15 cellular contexts compared by ENCODE assay signal in genomic region chr9:107782789-107783188, GRCh38.
DNase-seq lines count a peak whose midpoint lies in the region; ATAC-seq, FAIRE-seq and TF ChIP-seq lines count a peak whose summit lies in the region.
"Had no signal": no experiment of that assay in that cellular context is flagged by ENCODE, and none has a peak within 500 bp of the region (broad histone marks: within the 10 kb centered on the region; RNA-seq: fewer than 3 reads in every experiment).

No MANE protein-coding gene starts in this region.

- H3K4me2 ChIP-seq in K562 (ENCODE audit: insufficient read depth, low read length), result no peak overlapping the region
- peak overlapping the region; percentile 16 for H3K4me2 ChIP-seq in smooth muscle cell

- no peaks in the 10 kb centered on the region for H3F3A ChIP-seq in smooth muscle cell (ENCODE audit: low read depth)

- H3K9ac ChIP-seq in K562 (ENCODE audit: insufficient read depth in 1 of 2, low read depth in 2 of 2, low read length in 2 of 2) (no peak overlapping the region), smooth muscle cell (ENCODE audit: low read depth) (no peak overlapping the region)

- H3K4me1 ChIP-seq in K562 (replicated peaks in 1 of 2; ENCODE audit: control insufficient read depth in 2 of 2, insufficient read depth in 2 of 2, low read length in 2 of 2) (peaks cover 17 to 34% of the 10 kb centered on the region in 2 experiments), smooth muscle cell (ENCODE audit: low read depth) (no peaks in the 10 kb centered on the region)

- no peak for TF ChIP-seq POLR2A in K562 (conservative IDR thresholded peaks at IDR 0.05)

- peak; percentile 48 for FAIRE-seq in K562 (lab: Jason Lieb, UNC)
- FAIRE-seq: GM18507 had no signal

- H3K4me3 ChIP-seq in K562 (no peak overlapping the region), smooth muscle cell (no peak overlapping the region)

- ATAC-seq in K562, result no peak

- H3K79me2 ChIP-seq in K562 (ENCODE audit: control insufficient read depth, insufficient read depth, low read length), result no peaks in the 10 kb centered on the region
- no peaks in the 10 kb centered on the region for H3K79me2 ChIP-seq in smooth muscle cell (ENCODE audit: low read depth)

- no TSS peak for BruUV-seq in K562 (replicated peaks; lab: Mats Ljungman, UMichigan)

- WGBS in K562 (ENCODE audit: insufficient coverage, low coverage, missing lambda C conversion rate), result 59% methylated on average over 4 of the region's 4 CpGs
- WGBS in smooth muscle cell (ENCODE audit: low lambda C conversion rate), result 67% methylated on average over 4 of the region's 4 CpGs

- POLR2A ChIA-PET in K562 (lab: Yijun Ruan, JAX), result interaction anchor here (1.2 kb wide), 1 partner anchor 31 kb away, joined by 3 read pairs; no protein-coding TSS in a partner anchor

- no peak overlapping the region for H3K27ac ChIP-seq in K562 (ENCODE audit: extremely low read depth, low read depth, low read length)
- no peak overlapping the region for H3K27ac ChIP-seq in smooth muscle cell (ENCODE audit: low read depth)
- H3K27ac ChIP-seq: 22Rv1 had no signal

- H4K20me1 ChIP-seq in K562 (replicated peaks; ENCODE audit: control insufficient read depth, insufficient read depth, low read length) (no peaks in the 10 kb centered on the region), smooth muscle cell (ENCODE audit: low read depth) (no peaks in the 10 kb centered on the region)

- TF ChIP-seq EP300 in K562 (IDR thresholded peaks at IDR 0.05; ENCODE audit: low read length), result no peak

- CTCF ChIA-PET in K562 (lab: Yijun Ruan, JAX; ENCODE audit: low intra/inter-chr PET ratio), result no interaction called here

- TF ChIP-seq CTCF in K562 (IDR thresholded peaks at IDR 0.05 in 2 of 3, conservative IDR thresholded peaks at IDR 0.05 in 1 of 3; ENCODE audit: insufficient read depth in 2 of 3, low read depth in 1 of 3, low read length in 3 of 3) (no peak), smooth muscle cell (IDR thresholded peaks at IDR 0.05; ENCODE audit: borderline replicate concordance, insufficient read depth, poor library complexity, severe bottlenecking) (no peak)

- intact Hi-C loops in K562 (cut with micrococcal nuclease), result loop anchor here (10.0 kb wide), 1 partner anchor 312 kb away; no protein-coding TSS in a partner anchor

- H3K27me3 ChIP-seq in K562 (ENCODE audit: control insufficient read depth in 2 of 2, insufficient read depth in 2 of 2, low read length in 2 of 2) (no peaks in the 10 kb centered on the region), smooth muscle cell (ENCODE audit: low read depth) (no peaks in the 10 kb centered on the region)

- TF ChIP-seq RAD21 in K562 (CRISPR knock-in tag; conservative IDR thresholded peaks at IDR 0.05 in 1 of 2, IDR thresholded peaks at IDR 0.05 in 1 of 2), result no peak

- no peaks in the 10 kb centered on the region for H3K36me3 ChIP-seq in K562 (ENCODE audit: control insufficient read depth, insufficient read depth, low read length)
- no peaks in the 10 kb centered on the region for H3K36me3 ChIP-seq in smooth muscle cell (ENCODE audit: low read depth)

- no peaks in the 10 kb centered on the region for H3K9me1 ChIP-seq in K562 (ENCODE audit: control insufficient read depth, insufficient read depth, low read length)

- DNase-seq in SIG-M5 treated with dmso at 0.1 percent for 504 hours (lab: John Stamatoyannopoulos, UW; ENCODE audit: unreplicated experiment), result peak; percentile 65
- DNase-seq in SIG-M5 (lab: John Stamatoyannopoulos, UW), result no peak
- peak; percentile 33 for DNase-seq in SKM-1 (lab: John Stamatoyannopoulos, UW; ENCODE audit: unreplicated experiment)
- DNase-seq in K562 (ENCODE audit: extremely low read depth in 1 of 4, low spot score in 3 of 4), result peak in 1 of 4 experiments; percentile 29
- no peak for DNase-seq in smooth muscle cell (lab: John Stamatoyannopoulos, UW; ENCODE audit: unreplicated experiment)
- DNase-seq in hippocampal formation (lab: John Stamatoyannopoulos, UW), result no peak
- no peak for DNase-seq in germinal center (ENCODE audit: low spot score)
- DNase-seq in NCI-H1105 treated with DMSO at 0.1 percent for 48 hours (lab: John Stamatoyannopoulos, UW), result no peak
- DNase-seq: H9, NCI-H1092 treated with DMSO at 0.1 percent for 48 hours, NCI-H1694 treated with DMSO at 0.1 percent for 48 hours, NCI-H748 treated with DMSO at 0.1 percent for 48 hours, RPMI8226 had no signal

- H2AFZ ChIP-seq in K562 (ENCODE audit: low read depth, low read length) (peak overlapping the region; percentile 53), smooth muscle cell (ENCODE audit: low read depth) (no peak overlapping the region)

- in situ Hi-C loops in K562 (cut with MboI), result no loop called here

- H3K9me3 ChIP-seq in K562 (replicated peaks; ENCODE audit: control insufficient read depth, insufficient read depth, low read depth, low read length), result no peaks in the 10 kb centered on the region
- no peaks in the 10 kb centered on the region for H3K9me3 ChIP-seq in smooth muscle cell (replicated peaks; ENCODE audit: low read depth)

TF ChIP-seq in K562, 482 proteins besides CTCF, POLR2A, EP300 and RAD21:
- no peak for TF ChIP-seq SMARCB1 (IDR thresholded peaks at IDR 0.05; ENCODE audit: insufficient read length, low read depth)
- TF ChIP-seq MLX (CRISPR knock-in tag; conservative IDR thresholded peaks at IDR 0.05), result no peak
- TF ChIP-seq THAP12 (CRISPR knock-in tag; IDR thresholded peaks at IDR 0.05), result no peak
- TF ChIP-seq ARID1B (IDR thresholded peaks at IDR 0.05), result 0 out of 2 replicates have a peak, but pooled peaks have one; percentile 16
- no peak for TF ChIP-seq SMAD2 (IDR thresholded peaks at IDR 0.05; ENCODE audit: low read depth, low read length)
- peak; percentile 55; the same call in 1 of the 2 replicates for TF ChIP-seq CEBPB (tag; IDR thresholded peaks at IDR 0.05)
- no peak for TF ChIP-seq CEBPG (CRISPR knock-in tag; IDR thresholded peaks at IDR 0.05)
- peak; percentile 12 to 38; a peak in 1 of 4 replicates for TF ChIP-seq CEBPG (tag; conservative IDR thresholded peaks at IDR 0.05 in 1 of 2, IDR thresholded peaks at IDR 0.05 in 1 of 2)
- peak; percentile 8 for TF ChIP-seq ZFP36 (IDR thresholded peaks at IDR 0.05; ENCODE audit: low read depth, low read length, partially characterized antibody)
- TF ChIP-seq XRCC5 (IDR thresholded peaks at IDR 0.05; ENCODE audit: low read depth, low read length), result no peak
- no peak for TF ChIP-seq SNIP1 (IDR thresholded peaks at IDR 0.05; ENCODE audit: low read depth)
- TF ChIP-seq SPI1 (IDR thresholded peaks at IDR 0.05; ENCODE audit: borderline replicate concordance, low read depth, low read length), result peak; percentile 75; the same call in 1 of the 2 replicates

Comparison
In these comparisons a context has a peak if more than half of its experiments do, and no peak if none do; other contexts are left out.
1. DNase-seq: peak in SIG-M5 treated with dmso at 0.1 percent for 504 hours (single experiment) and SKM-1 (single experiment); none in SIG-M5 (single experiment), smooth muscle cell (single experiment), hippocampal formation (0 of 2), germinal center (single experiment) and NCI-H1105 treated with DMSO at 0.1 percent for 48 hours (single experiment).